In the genomic region with DNA sequence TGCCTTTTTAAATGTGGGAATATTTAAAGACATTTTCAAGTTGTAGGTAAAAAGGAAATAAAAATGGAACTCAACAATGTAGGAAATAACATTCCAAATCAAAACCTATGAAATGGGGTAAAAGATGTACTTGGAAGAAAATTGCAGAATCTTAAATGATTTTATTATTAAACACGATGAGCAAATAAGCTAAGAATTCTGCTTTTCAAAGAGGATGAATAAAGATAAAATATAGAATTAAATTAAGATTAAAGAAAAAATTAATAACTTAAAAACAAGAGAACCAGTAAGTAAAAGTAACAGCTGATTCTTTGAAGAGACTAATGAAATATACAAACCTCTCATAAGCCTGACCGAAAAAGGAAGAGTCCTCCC, we compare ENCODE assay signal across 8 cellular contexts.
"Had no signal": no experiment of that assay in that cellular context is flagged by ENCODE, and none has a peak within 500 bp of the region (broad histone marks: within the 10 kb centered on the region; RNA-seq: fewer than 3 reads in every experiment).

No MANE protein-coding gene starts in this region.

- H3K27ac Mint-ChIP-seq: GM23338, H9, IgD-negative memory B cell had no signal

- H3K4me3 Mint-ChIP-seq: GM23338, H9, IgD-negative memory B cell had no signal

- DNase-seq: H9, HCEC 1CT, Kasumi-1, KG1 had no signal

- ATAC-seq: GM23338, HepG2 had no signal

- H3K9me3 Mint-ChIP-seq: GM23338, H9, IgD-negative memory B cell had no signal

- H3K27me3 Mint-ChIP-seq: IgD-negative memory B cell had no signal

- H3K27ac ChIP-seq: HL-60 had no signal

- H3K4me3 ChIP-seq: GM23338 had no signal
